ENCODE assay signal across 20 cellular contexts in genomic region chr18:13527730-13528129, GRCh38.
A peak's percentile ranks its signal among the peaks of the same experiment; 100 is the strongest.
DNase-seq lines count a peak whose midpoint lies in the region; ATAC-seq and TF ChIP-seq lines count a peak whose summit lies in the region.
"Had no signal": no experiment of that assay in that cellular context is flagged by ENCODE, and none has a peak within 500 bp of the region (broad histone marks: within the 10 kb centered on the region; RNA-seq: fewer than 3 reads in every experiment).

No MANE protein-coding gene starts in this region.

- H3K27ac ChIP-seq in right atrium auricular region, result no peak overlapping the region
- H3K27ac ChIP-seq: 22Rv1, A549, C4-2B, GM23248 had no signal

- intact Hi-C loops in Right ventricle myocardium superior (cut with DNase I), result loop anchor here (10.0 kb wide), 1 partner anchor 253 kb away; no protein-coding TSS in a partner anchor

- H3K4me3 ChIP-seq in right atrium auricular region, result no peak overlapping the region
- H3K4me3 ChIP-seq: A549, GM12878, GM23248, HAP-1, K562 had no signal

- DNase-seq in right atrium auricular region (ENCODE audit: low spot score), result peak; percentile 44
- no peak for DNase-seq in Right ventricle myocardium superior
- DNase-seq in mesenteric fat pad (ENCODE audit: low spot score), result peak; percentile 49
- DNase-seq in osteocyte (ENCODE audit: extremely low spot score, unreplicated experiment), result peak; percentile 76
- DNase-seq in GM10266 (ENCODE audit: extremely low spot score), result no peak
- DNase-seq in NOMO-1 (lab: John Stamatoyannopoulos, UW; ENCODE audit: unreplicated experiment in 2 of 2), result no peak
- DNase-seq in activated naive CD4-positive, alpha-beta T cell treated with anti-CD3 and anti-CD28 coated beads, Interleukin-2, amount 50 U/mL, for 16 hours, result no peak
- DNase-seq: AML-193; Calu3; CD8-positive, alpha-beta T cell; DMS79 treated with DMSO at 0.1 percent for 48 hours; GF-D8; GM23248; IMR-90 had no signal

- H3K9me3 ChIP-seq in right atrium auricular region, result no peaks in the 10 kb centered on the region
- H3K9me3 ChIP-seq: A549, HAP-1 had no signal

- ATAC-seq in Right ventricle myocardium superior (ENCODE audit: poor library complexity), result no peak
- ATAC-seq: A549; CD8-positive, alpha-beta T cell; GM12878; K562 had no signal

- H3K27me3 Mint-ChIP-seq in osteocyte (ENCODE audit: unreplicated experiment), result peaks cover under 1% of the 10 kb centered on the region

- H3K27me3 ChIP-seq in right atrium auricular region, result no peaks in the 10 kb centered on the region

- H3K27ac Mint-ChIP-seq in osteocyte (ENCODE audit: unreplicated experiment), result no peak overlapping the region
- H3K27ac Mint-ChIP-seq: CD8-positive, alpha-beta T cell had no signal

- H3K36me3 ChIP-seq in right atrium auricular region, result no peaks in the 10 kb centered on the region
- H3K36me3 ChIP-seq: HAP-1 had no signal

- H3K4me3 Mint-ChIP-seq in osteocyte (ENCODE audit: unreplicated experiment), result no peak overlapping the region
- H3K4me3 Mint-ChIP-seq: CD8-positive, alpha-beta T cell had no signal

- TF ChIP-seq CTCF in right atrium auricular region (IDR thresholded peaks at IDR 0.05) (no peak), osteocyte (IDR thresholded peaks at IDR 0.05) (no peak), GM10266 (IDR thresholded peaks at IDR 0.05; ENCODE audit: control insufficient read depth, insufficient read depth, low read depth, missing control alignments) (no peak)

- no peaks in the 10 kb centered on the region for H3K36me3 Mint-ChIP-seq in osteocyte (ENCODE audit: unreplicated experiment)

- H3K4me1 Mint-ChIP-seq in osteocyte (ENCODE audit: unreplicated experiment), result no peaks in the 10 kb centered on the region

- peaks cover 0 to 28% of the 10 kb centered on the region in 2 donors for H3K4me1 ChIP-seq in right atrium auricular region
- H3K4me1 ChIP-seq: A549, HAP-1 had no signal

- no peaks in the 10 kb centered on the region for H3K9me3 Mint-ChIP-seq in osteocyte (ENCODE audit: unreplicated experiment)
- H3K9me3 Mint-ChIP-seq: CD8-positive, alpha-beta T cell had no signal

Comparison
In these comparisons a context has a peak if more than half of its experiments do, and no peak if none do; other contexts are left out.
1. DNase-seq: peak in right atrium auricular region (single experiment), mesenteric fat pad (single experiment) and osteocyte (single experiment); none in Right ventricle myocardium superior (single experiment), GM10266 (single experiment), NOMO-1 (0 of 2) and activated naive CD4-positive, alpha-beta T cell treated with anti-CD3 and anti-CD28 coated beads, Interleukin-2, amount 50 U/mL, for 16 hours (single experiment).